8 cellular contexts compared by ENCODE assay signal in the genomic region with DNA sequence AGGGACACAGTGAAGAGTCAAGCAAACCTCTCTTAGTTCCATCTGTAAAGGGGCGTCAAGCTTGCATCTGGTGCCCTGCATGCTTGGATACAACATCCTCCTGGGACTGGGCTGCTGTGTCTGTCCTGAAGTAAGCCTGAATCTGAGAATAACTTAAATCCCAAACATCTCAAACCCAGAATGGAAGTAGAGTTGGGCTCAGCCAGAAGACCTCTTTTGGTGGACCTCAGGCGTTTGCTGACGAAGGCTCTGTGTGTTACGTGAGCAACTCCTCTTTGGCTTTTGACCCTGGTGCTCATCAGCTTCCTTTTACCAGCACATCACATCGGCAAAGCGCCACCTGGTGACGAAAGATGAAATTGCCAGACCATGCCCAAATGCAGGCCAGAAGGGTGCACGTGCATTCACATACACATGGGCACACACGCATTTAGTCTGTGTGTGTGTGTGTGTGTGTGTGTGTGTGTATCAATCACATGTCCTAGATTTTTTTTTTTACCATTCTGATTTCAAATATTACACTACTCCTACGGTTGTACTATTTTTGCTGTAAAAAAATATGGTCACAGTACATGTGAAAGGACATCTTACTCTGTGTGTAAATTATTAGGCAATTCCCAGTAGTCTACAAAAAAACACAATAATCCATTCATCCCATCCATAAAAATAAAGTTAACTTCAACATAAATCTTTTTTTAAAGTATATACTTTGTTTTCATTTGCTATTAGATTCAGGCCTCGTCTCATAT. TPM values are rescaled to one million over a fixed set of nuclear protein-coding genes. Genes with fewer than 3 reads are reported as not detected.
DNase-seq lines count a peak whose midpoint lies in the region; ATAC-seq, FAIRE-seq and TF ChIP-seq lines count a peak whose summit lies in the region.

No MANE protein-coding gene starts in this region.

- peak; percentile 99 for FAIRE-seq in GM12891 (lab: Jason Lieb, UNC)

- no peak for TF ChIP-seq POLR2A in GM12891 (IDR thresholded peaks at IDR 0.05; ENCODE audit: low read depth, low read length)

- DNase-seq in GM12891 (ENCODE audit: insufficient read length, low spot score), result peak; percentile 71
- peak; percentile 6 to 95 (median 86) for DNase-seq in HUDEP-2 (lab: John Stamatoyannopoulos, UW; ENCODE audit: unreplicated experiment in 76 of 76)
- DNase-seq in NK-92 (lab: John Stamatoyannopoulos, UW; ENCODE audit: unreplicated experiment), result peak; percentile 31
- peak; percentile 99 for DNase-seq in activated CD4-positive, alpha-beta T cell treated with anti-CD3 and anti-CD28 coated beads, Interleukin-2, amount 50 U/mL, for 48 hours
- peak; percentile 96 for DNase-seq in ecto neural progenitor cell (ENCODE audit: low spot score)
- DNase-seq in lung microvascular endothelial cell (ENCODE audit: low read depth in 2 of 2), result peak; percentile 87 to 94
- DNase-seq in stimulated activated CD8-positive, alpha-beta memory T cell treated with anti-CD3 and anti-CD28 coated beads, Interleukin-12 subunit alpha, Interleukin-12 subunit beta, amount 100 ng/mL, for 4 hours (ENCODE audit: low read depth), result peak; percentile 82

- ATAC-seq in HG03571 (IDR thresholded peaks at IDR 0.05; ENCODE audit: unreplicated experiment), result no peak

TF ChIP-seq in GM12891, 5 proteins besides CTCF, POLR2A, EP300 and RAD21:
- TF ChIP-seq POLR2AphosphoS5 (IDR thresholded peaks at IDR 0.05; ENCODE audit: low read depth, low read length) (no peak), SPI1 (IDR thresholded peaks at IDR 0.05; ENCODE audit: low read depth, low read length) (no peak), POU2F2 (IDR thresholded peaks at IDR 0.05; ENCODE audit: low read depth, low read length) (no peak), PAX5 (IDR thresholded peaks at IDR 0.05; ENCODE audit: insufficient read depth, low read length, severe bottlenecking) (no peak), TAF1 (IDR thresholded peaks at IDR 0.05; ENCODE audit: low read depth, low read length) (no peak)
TF ChIP-seq in GM12891: peak in this region for 0.

RNA-seq across cellular contexts. Expression of gene FOXJ1, which starts 41.1 kb away (rescaled TPM):
- 0.09 TPM for polyA plus RNA-seq in GM12891 (2012; ENCODE audit: low read depth, missing spikeins)
- not detected in 2 replicates for total RNA-seq in lung microvascular endothelial cell

RNA-seq across cellular contexts. Expression of gene RNF157, which starts 58.1 kb away (rescaled TPM):
- 0.47 TPM for polyA plus RNA-seq in GM12891 (2012; ENCODE audit: low read depth, missing spikeins)
- 0.20 and 0.22 TPM in 2 replicates for total RNA-seq in lung microvascular endothelial cell

Comparison
In these comparisons a context has a peak if more than half of its experiments do, and no peak if none do; other contexts are left out.
1. DNase-seq: peak in every context shown above with its lines; median percentile 99 in activated CD4-positive, alpha-beta T cell treated with anti-CD3 and anti-CD28 coated beads, Interleukin-2, amount 50 U/mL, for 48 hours; 96 in ecto neural progenitor cell; 90 in lung microvascular endothelial cell; 86 in HUDEP-2; 82 in stimulated activated CD8-positive, alpha-beta memory T cell treated with anti-CD3 and anti-CD28 coated beads, Interleukin-12 subunit alpha, Interleukin-12 subunit beta, amount 100 ng/mL, for 4 hours; 71 in GM12891; 31 in NK-92.